8 cellular contexts compared by ENCODE assay signal in genomic region chrX:48676893-48677270, GRCh38. TPM values are rescaled to one million over a fixed set of nuclear protein-coding genes. Genes with fewer than 3 reads are reported as not detected.
DNase-seq lines count a peak whose midpoint lies in the region; ATAC-seq, FAIRE-seq and TF ChIP-seq lines count a peak whose summit lies in the region.

No MANE protein-coding gene starts in this region.

- POLR2A ChIA-PET in naive thymus-derived CD8-positive, alpha-beta T cell (lab: Charles Lee): interaction anchor here (0.6 to 1.5 kb wide), 10 partner anchors 19 to 282 kb away, joined by 3 to 12 read pairs (median 4); partner anchors contain the start of genes HDAC6 and SUV39H1

- peak overlapping the region; percentile 86 for H3K4me3 ChIP-seq in HAP-1
- peak overlapping the region; percentile 56 for H3K4me3 ChIP-seq in RWPE2 (ENCODE audit: severe bottlenecking)

- H3K27ac Mint-ChIP-seq in effector memory CD8-positive, alpha-beta T cell: peak overlapping the region; percentile 86 to 94
- peak overlapping the region; percentile 60 to 94 (median 89) for H3K27ac Mint-ChIP-seq in naive thymus-derived CD8-positive, alpha-beta T cell

- H3K9me3 ChIP-seq in ES-I3 (ENCODE audit: control insufficient read depth, insufficient read depth, low read length) (no peaks in the 10 kb centered on the region), HAP-1 (no peaks in the 10 kb centered on the region), RWPE2 (ENCODE audit: severe bottlenecking) (no peaks in the 10 kb centered on the region)

- H3K4me1 ChIP-seq in ES-I3 (ENCODE audit: insufficient read depth, low read length) (no peaks in the 10 kb centered on the region; the same call in 1 of the 2 replicates), HAP-1 (peaks cover 14% of the 10 kb centered on the region), RWPE2 (ENCODE audit: insufficient read depth, poor library complexity, severe bottlenecking) (no peaks in the 10 kb centered on the region)

- ATAC-seq in RWPE2 (ENCODE audit: low read depth): peak; percentile 53
- ATAC-seq in effector memory CD8-positive, alpha-beta T cell (replicated peaks): peak; percentile 13
- ATAC-seq in naive thymus-derived CD8-positive, alpha-beta T cell: peak; percentile 16 to 27

- no peaks in the 10 kb centered on the region for H3K36me3 ChIP-seq in ES-I3 (ENCODE audit: insufficient read depth, low read length)
- H3K36me3 ChIP-seq in HAP-1 (replicated peaks): no peaks in the 10 kb centered on the region
- no peaks in the 10 kb centered on the region for H3K36me3 ChIP-seq in RWPE2 (ENCODE audit: low read depth)

- DNase-seq in HAP-1 (ENCODE audit: low spot score in 2 of 2): peak in 1 of 2 experiments; percentile 38
- DNase-seq in RWPE2 (ENCODE audit: low spot score): no peak
- DNase-seq in effector memory CD8-positive, alpha-beta T cell: no peak
- DNase-seq in naive thymus-derived CD8-positive, alpha-beta T cell: peak in 3 of 10 donors; percentile 16 to 28 (median 23)
- no peak for DNase-seq in HTR-8/SVneo (ENCODE audit: insufficient read length, low spot score)
- DNase-seq in cortex of kidney (lab: John Stamatoyannopoulos, UW): no peak
- DNase-seq in activated gamma-delta T cell (lab: John Stamatoyannopoulos, UW): no peak

- H3K27me3 ChIP-seq in HAP-1 (ENCODE audit: low read depth): no peaks in the 10 kb centered on the region
- no peaks in the 10 kb centered on the region for H3K27me3 ChIP-seq in RWPE2 (ENCODE audit: insufficient read depth, poor library complexity, severe bottlenecking)

- no peak for TF ChIP-seq CTCF in RWPE2 (IDR thresholded peaks at IDR 0.05; ENCODE audit: poor library complexity, severe bottlenecking)

- peak overlapping the region; percentile 37 for H3K27ac ChIP-seq in RWPE2 (ENCODE audit: poor library complexity, severe bottlenecking)

- FAIRE-seq in HTR-8/SVneo (lab: Jason Lieb, UNC): no peak

- H3K36me3 Mint-ChIP-seq in effector memory CD8-positive, alpha-beta T cell (ENCODE audit: insufficient read depth): peaks cover 11% of the 10 kb centered on the region
- H3K36me3 Mint-ChIP-seq in naive thymus-derived CD8-positive, alpha-beta T cell: no peaks in the 10 kb centered on the region

- in situ Hi-C loops in HAP-1 (cut with MboI; ENCODE audit: low sequenced_read_pairs): no loop called here

- peak overlapping the region; percentile 74 for H3K9ac ChIP-seq in ES-I3 (ENCODE audit: low read depth, low read length)

- H3K27me3 Mint-ChIP-seq in effector memory CD8-positive, alpha-beta T cell: no peaks in the 10 kb centered on the region
- H3K27me3 Mint-ChIP-seq in naive thymus-derived CD8-positive, alpha-beta T cell: no peaks in the 10 kb centered on the region

- H3K4me1 Mint-ChIP-seq in effector memory CD8-positive, alpha-beta T cell (ENCODE audit: low read depth in 2 of 2): peaks cover 8 to 14% of the 10 kb centered on the region in 2 donors
- peaks cover 3 to 37% (median 27%) of the 10 kb centered on the region in 4 donors for H3K4me1 Mint-ChIP-seq in naive thymus-derived CD8-positive, alpha-beta T cell

- peak overlapping the region; percentile 83 to 84 for H3K4me3 Mint-ChIP-seq in effector memory CD8-positive, alpha-beta T cell
- H3K4me3 Mint-ChIP-seq in naive thymus-derived CD8-positive, alpha-beta T cell: peak overlapping the region; percentile 79 to 94 (median 90)

- H3K9me3 Mint-ChIP-seq in effector memory CD8-positive, alpha-beta T cell: no peaks in the 10 kb centered on the region
- H3K9me3 Mint-ChIP-seq in naive thymus-derived CD8-positive, alpha-beta T cell: no peaks in the 10 kb centered on the region

RNA-seq across cellular contexts. Expression of gene WAS, which starts 6.7 kb away (rescaled TPM):
- 10 to 100 TPM; 98.4 to 99.7 TPM for total RNA-seq in naive thymus-derived CD8-positive, alpha-beta T cell
- 10 to 100 TPM; 13.9 to 25.1 (median 19.7) TPM for polyA plus RNA-seq in naive thymus-derived CD8-positive, alpha-beta T cell

RNA-seq across cellular contexts. Expression of gene SUV39H1, which starts 19.7 kb away (rescaled TPM):
- 1 to 10 TPM; 9.4 to 9.8 TPM for total RNA-seq in naive thymus-derived CD8-positive, alpha-beta T cell
- polyA plus RNA-seq in naive thymus-derived CD8-positive, alpha-beta T cell: 10 to 100 TPM in 2 of 3 donors, 1 to 10 TPM in 1; 9.8 to 13.9 (median 10.2) TPM
